Comparison of ENCODE assay signal across 1 cellular context in genomic region chr22:36856121-36856791, GRCh38.
A peak's percentile ranks its signal among the peaks of the same experiment; 100 is the strongest.
TF ChIP-seq lines count a peak whose summit lies in the region.

No MANE protein-coding gene starts in this region.

TF ChIP-seq in K562, 482 proteins besides CTCF, POLR2A, EP300 and RAD21 (continued from another document and continues in another):
- TF ChIP-seq HEY1 (CRISPR knock-in tag; IDR thresholded peaks at IDR 0.05; ENCODE audit: borderline replicate concordance) = no peak
- no peak for TF ChIP-seq CBX5 (IDR thresholded peaks at IDR 0.05; ENCODE audit: borderline replicate concordance, low read depth)
- TF ChIP-seq ZNF592 (IDR thresholded peaks at IDR 0.05) = peak; percentile 59; the same call in 1 of the 2 replicates
- TF ChIP-seq BCLAF1 (IDR thresholded peaks at IDR 0.05; ENCODE audit: borderline replicate concordance in 1 of 2, control insufficient read depth in 1 of 2, low read depth in 2 of 2, low read length in 1 of 2) = no peak
- peak; percentile 42; the same call in 1 of the 2 replicates for TF ChIP-seq CREM (IDR thresholded peaks at IDR 0.05; ENCODE audit: low read depth)
- TF ChIP-seq PYGO2 (tag; IDR thresholded peaks at IDR 0.05) = no peak
- TF ChIP-seq IRF9 (tag; IDR thresholded peaks at IDR 0.05) = no peak
- TF ChIP-seq CHD7 (IDR thresholded peaks at IDR 0.05; ENCODE audit: low read depth, low read length) = no peak
- no peak for TF ChIP-seq ZZZ3 (IDR thresholded peaks at IDR 0.05)
- no peak for TF ChIP-seq CREB3L1 (IDR thresholded peaks at IDR 0.05; ENCODE audit: borderline replicate concordance, low read depth)
- peak; percentile 28; the same call in 1 of the 2 replicates for TF ChIP-seq CXXC5 (CRISPR knock-in tag; IDR thresholded peaks at IDR 0.05)
- no peak for TF ChIP-seq IRF1 (CRISPR knock-in tag; IDR thresholded peaks at IDR 0.05; ENCODE audit: borderline replicate concordance)
- TF ChIP-seq JUN (IDR thresholded peaks at IDR 0.05; ENCODE audit: borderline replicate concordance, low read depth, low read length) = peak; percentile 32; the same call in 1 of the 2 replicates
- no peak for TF ChIP-seq JUN (CRISPR knock-in tag; IDR thresholded peaks at IDR 0.05; ENCODE audit: borderline replicate concordance)
- TF ChIP-seq DNMT1 (IDR thresholded peaks at IDR 0.05) = no peak
- TF ChIP-seq HNRNPUL1 (IDR thresholded peaks at IDR 0.05; ENCODE audit: low read length) = no peak
- TF ChIP-seq PRDM10 (IDR thresholded peaks at IDR 0.05; ENCODE audit: partially characterized antibody) = no peak
- TF ChIP-seq ZHX1 (conservative IDR thresholded peaks at IDR 0.05; ENCODE audit: low read length) = no peak
